12 cellular contexts compared by ENCODE assay signal in genomic region chr1:204711947-204712701, GRCh38. TPM values are rescaled to one million over a fixed set of nuclear protein-coding genes. Genes with fewer than 3 reads are reported as not detected.
DNase-seq lines count a peak whose midpoint lies in the region; ATAC-seq and TF ChIP-seq lines count a peak whose summit lies in the region.
"Had no signal": no experiment of that assay in that cellular context is flagged by ENCODE, and none has a peak within 500 bp of the region (broad histone marks: within the 10 kb centered on the region; RNA-seq: fewer than 3 reads in every experiment).

No MANE protein-coding gene starts in this region.

- DNase-seq in NCI-H146 (lab: John Stamatoyannopoulos, UW) = peak; percentile 69
- no peak for DNase-seq in NCI-H146 treated with DMSO at 0.1 percent for 48 hours (lab: John Stamatoyannopoulos, UW; ENCODE audit: unreplicated experiment)
- DNase-seq in NT2/D1 (ENCODE audit: low read depth, low spot score) = no peak
- DNase-seq in left ventricle myocardium superior = peak; percentile 57
- DNase-seq in NCI-H2196 (lab: John Stamatoyannopoulos, UW; ENCODE audit: unreplicated experiment) = no peak
- DNase-seq in G401 (ENCODE audit: low spot score) = no peak
- no peak for DNase-seq in thyroid gland
- DNase-seq: activated naive CD4-positive, alpha-beta T cell treated with anti-CD3 and anti-CD28 coated beads for 36 hours; stimulated activated CD4-positive, alpha-beta T cell treated with anti-CD3 and anti-CD28 coated beads, Interleukin-4, amount 100 ng/mL, for 4 hours had no signal

- H3K36me3 ChIP-seq in NT2/D1 (ENCODE audit: insufficient read depth, insufficient read length, low read length) (peaks cover 3% of the 10 kb centered on the region), skeletal muscle tissue (ENCODE audit: control insufficient read depth in 3 of 3, insufficient read depth in 3 of 3, low read length in 3 of 3) (no peaks in the 10 kb centered on the region), thyroid gland (no peaks in the 10 kb centered on the region)
- H3K36me3 ChIP-seq: thoracic aorta had no signal

- peak; percentile 95 for ATAC-seq in left ventricle myocardium superior
- ATAC-seq: natural killer cell treated with Interleukin-12 subunit alpha and Interleukin-12 subunit beta and Interleukin-15 and Interleukin-18, amount 100 ng/mL, for 72 hours had no signal

- H3K9ac ChIP-seq in NT2/D1 (ENCODE audit: insufficient read length, low read depth) = peak overlapping the region; percentile 7
- H3K9ac ChIP-seq in skeletal muscle tissue (ENCODE audit: low read depth in 1 of 3, low read length in 3 of 3) = peak overlapping the region in 2 of 3 donors; percentile 61 to 68

- TF ChIP-seq POLR2A in thyroid gland (IDR thresholded peaks at IDR 0.05) = no peak

- no peak overlapping the region for H3K4me3 ChIP-seq in NT2/D1 (ENCODE audit: insufficient read length, low read depth)
- H3K4me3 ChIP-seq in skeletal muscle tissue (ENCODE audit: low read length in 3 of 3) = peak overlapping the region; percentile 38 to 68 (median 57)
- no peak overlapping the region for H3K4me3 ChIP-seq in thyroid gland (replicated peaks in 1 of 3)
- H3K4me3 ChIP-seq: thoracic aorta had no signal

- peaks cover 48% of the 10 kb centered on the region for H3K27me3 ChIP-seq in NT2/D1 (ENCODE audit: insufficient read depth, insufficient read length)
- peaks cover 11 to 25% (median 17%) of the 10 kb centered on the region in 3 donors for H3K27me3 ChIP-seq in skeletal muscle tissue (ENCODE audit: control insufficient read depth in 3 of 3, insufficient read depth in 3 of 3, low read length in 3 of 3)
- H3K27me3 ChIP-seq in thyroid gland = no peaks in the 10 kb centered on the region

- in situ Hi-C loops in G401 (cut with HindIII; ENCODE audit: low sequenced_read_pairs) = no loop called here

- WGBS in thyroid gland, 2 donors = 24 to 32% methylated on average over 13 to 17 of the region's 23 CpGs

- peak overlapping the region; percentile 52 for H3K27ac ChIP-seq in skeletal muscle tissue (ENCODE audit: low read depth, low read length)
- no peak overlapping the region for H3K27ac ChIP-seq in thyroid gland
- H3K27ac ChIP-seq: thoracic aorta had no signal

- intact Hi-C loops in left ventricle myocardium superior (cut with micrococcal nuclease) (no loop called here), thyroid gland (cut with DNase I) (no loop called here)

- H3K9me3 ChIP-seq in NT2/D1 (ENCODE audit: insufficient read depth, low read length) (no peaks in the 10 kb centered on the region; the same call in 1 of the 2 replicates), skeletal muscle tissue (ENCODE audit: control insufficient read depth in 3 of 3, low read length in 3 of 3) (no peaks in the 10 kb centered on the region), thyroid gland (no peaks in the 10 kb centered on the region)
- H3K9me3 ChIP-seq: thoracic aorta had no signal

- H3K4me1 ChIP-seq in NT2/D1 (ENCODE audit: insufficient read depth, insufficient read length) = peaks cover 49% of the 10 kb centered on the region
- H3K4me1 ChIP-seq in skeletal muscle tissue (ENCODE audit: control insufficient read depth in 3 of 3, insufficient read depth in 3 of 3, low read length in 3 of 3) = peaks cover 5 to 11% (median 8%) of the 10 kb centered on the region in 3 donors
- H3K4me1 ChIP-seq in thyroid gland = no peaks in the 10 kb centered on the region

- no peak for TF ChIP-seq CTCF in thyroid gland (IDR thresholded peaks at IDR 0.05)

RNA-seq across cellular contexts. Expression of gene LRRN2, which starts 26.6 kb away (rescaled TPM):
- 2.3 TPM for total RNA-seq in left ventricle myocardium superior
- total RNA-seq in skeletal muscle tissue = 2.1 TPM
- 0.12 and 0.44 TPM in 2 replicates for total RNA-seq in G401 (2014; rRNA removed; shearing (Covaris generic))
- 1 to 10 TPM; 2.0 to 8.6 (median 3.9) TPM for total RNA-seq in thyroid gland
- total RNA-seq: activated naive CD4-positive, alpha-beta T cell treated with anti-CD3 and anti-CD28 coated beads for 36 hours; natural killer cell treated with Interleukin-12 subunit alpha and Interleukin-12 subunit beta and Interleukin-15 and Interleukin-18, amount 100 ng/mL, for 72 hours had no signal

Comparison
In these comparisons a context has a peak if more than half of its experiments do, and no peak if none do; other contexts are left out.
1. DNase-seq: peak in NCI-H146 (single experiment) and left ventricle myocardium superior (single experiment); none in NCI-H146 treated with DMSO at 0.1 percent for 48 hours (single experiment), NT2/D1 (single experiment), NCI-H2196 (single experiment), G401 (single experiment) and thyroid gland (0 of 2).
2. H3K4me3 ChIP-seq: peak in skeletal muscle tissue (3 of 3); none in NT2/D1 (single experiment) and thyroid gland (0 of 3).